8 cellular contexts compared by ENCODE assay signal in genomic region chr5:134561871-134562296, GRCh38. TPM values are rescaled to one million over a fixed set of nuclear protein-coding genes. Genes with fewer than 3 reads are reported as not detected.
DNase-seq lines count a peak whose midpoint lies in the region; ATAC-seq and TF ChIP-seq lines count a peak whose summit lies in the region.

No MANE protein-coding gene starts in this region.

- peak; percentile 77 for DNase-seq in ACHN
- DNase-seq in iris pigment epithelial cell (ENCODE audit: low read depth), result peak; percentile 74
- DNase-seq in stimulated activated CD8-positive, alpha-beta memory T cell treated with anti-CD3 and anti-CD28 coated beads, Interleukin-4, amount 100 ng/mL, for 48 hours, result no peak
- no peak for DNase-seq in tibial nerve (ENCODE audit: low spot score in 2 of 2)
- no peak for DNase-seq in DMS79 treated with DMSO at 0.1 percent for 48 hours (lab: John Stamatoyannopoulos, UW)

- H3K9me3 ChIP-seq in tibial nerve, result no peaks in the 10 kb centered on the region

- H3K4me3 ChIP-seq in GM12875 (ENCODE audit: low read depth, low read length), result no peak overlapping the region
- H3K4me3 ChIP-seq in WI38 (ENCODE audit: low read depth, low read length), result no peak overlapping the region
- no peak overlapping the region for H3K4me3 ChIP-seq in tibial nerve

- peaks cover 0 to 24% (median 5%) of the 10 kb centered on the region in 4 donors for H3K4me1 ChIP-seq in tibial nerve

- no peak for TF ChIP-seq POLR2A in tibial nerve (IDR thresholded peaks at IDR 0.05)

- no peaks in the 10 kb centered on the region for H3K27me3 ChIP-seq in tibial nerve

- no peak for ATAC-seq in HG02938 (IDR thresholded peaks at IDR 0.05; ENCODE audit: unreplicated experiment)

- H3K36me3 ChIP-seq in tibial nerve, result peaks cover 13 to 84% (median 62%) of the 10 kb centered on the region in 3 donors

- TF ChIP-seq EP300 in tibial nerve (IDR thresholded peaks at IDR 0.05), result peak in 1 of 2 donors; percentile 22

- H3K27ac ChIP-seq in tibial nerve, result peak overlapping the region in 2 of 4 donors; percentile 9 to 36

- WGBS in tibial nerve, 2 donors, result 39 to 49% methylated on average over 2 to 9 of the region's 9 CpGs

- TF ChIP-seq CTCF in GM12875 (IDR thresholded peaks at IDR 0.05; ENCODE audit: borderline replicate concordance, insufficient read depth, low read depth, low read length) (peak; percentile 7; the same call in 1 of the 2 replicates), WI38 (IDR thresholded peaks at IDR 0.05; ENCODE audit: low read depth, low read length) (peak; percentile 40; the same call in 1 of the 2 replicates), tibial nerve (IDR thresholded peaks at IDR 0.05) (peak in 2 of 5 experiments; percentile 9 to 15)

- in situ Hi-C loops in ACHN (cut with HindIII; ENCODE audit: low pct_ligation_motif_present, low pct_unique_long_range_greater_than_20kb, low sequenced_read_pairs), result no loop called here

RNA-seq across cellular contexts. Expression of gene JADE2, which starts 36.4 kb away (rescaled TPM):
- 10 to 100 TPM; 58.8 to 90.6 (median 73.9) TPM for total RNA-seq in tibial nerve

Comparison
In these comparisons a context has a peak if more than half of its experiments do, and no peak if none do; other contexts are left out.
1. DNase-seq: peak in ACHN (single experiment) and iris pigment epithelial cell (single experiment); none in stimulated activated CD8-positive, alpha-beta memory T cell treated with anti-CD3 and anti-CD28 coated beads, Interleukin-4, amount 100 ng/mL, for 48 hours (single experiment), tibial nerve (0 of 2) and DMS79 treated with DMSO at 0.1 percent for 48 hours (single experiment).